In genomic region chr2:27409321-27410073, GRCh38 we compare ENCODE assay signal across 9 cellular contexts. TPM values are rescaled to one million over a fixed set of nuclear protein-coding genes. Genes with fewer than 3 reads are reported as not detected.
DNase-seq lines count a peak whose midpoint lies in the region; ATAC-seq, FAIRE-seq and TF ChIP-seq lines count a peak whose summit lies in the region.
"Had no signal": no experiment of that assay in that cellular context is flagged by ENCODE, and none has a peak within 500 bp of the region (broad histone marks: within the 10 kb centered on the region; RNA-seq: fewer than 3 reads in every experiment).

Gene PPM1G (minus strand): TSS chr2:27409591. CDS start chr2:27409422, 169 bp downstream.

- H3K9me3 ChIP-seq in kidney (ENCODE audit: control insufficient read depth in 1 of 2, low read length in 2 of 2) = no peaks in the 10 kb centered on the region

- peak within 1 kb of the TSS; percentile 81 to 95 for H3K4me3 ChIP-seq in kidney (ENCODE audit: low read length in 2 of 2)

- peak; percentile 91 for ATAC-seq in HG03432 (IDR thresholded peaks at IDR 0.05; ENCODE audit: unreplicated experiment)

- peak within 1 kb of the TSS; percentile 77 to 78 for H3K9ac ChIP-seq in kidney (ENCODE audit: low read length in 2 of 2)

- H3K36me3 ChIP-seq in kidney (ENCODE audit: control insufficient read depth in 1 of 2, insufficient read depth in 2 of 2, low read length in 2 of 2) = no peaks in the 10 kb centered on the region

- H3K27ac ChIP-seq in kidney (ENCODE audit: low read depth in 2 of 2, low read length in 2 of 2) = peak within 1 kb of the TSS; percentile 75 to 83

- peaks cover 7% of the 10 kb centered on the region in 2 donors for H3K4me1 ChIP-seq in kidney (ENCODE audit: control insufficient read depth in 1 of 2, insufficient read depth in 1 of 2, low read depth in 1 of 2, low read length in 2 of 2)

- intact Hi-C loops in kidney (cut with DNase I) = no loop called here

- peak; percentile 97 for DNase-seq in Ammon's horn (ENCODE audit: low spot score)
- DNase-seq in NCI-H510A (lab: John Stamatoyannopoulos, UW) = peak; percentile 93
- peak; percentile 93 for DNase-seq in activated CD4-positive, alpha-beta T cell treated with anti-CD3 and anti-CD28 coated beads for 1 hour
- DNase-seq in cerebellar nuclear complex (lab: John Stamatoyannopoulos, UW) = peak; percentile 44 to 77
- DNase-seq in kidney = peak; percentile 98
- DNase-seq in stimulated activated CD4-positive, alpha-beta T cell treated with anti-CD3 and anti-CD28 coated beads, Interleukin-15, amount 100 ng/mL, for 24 hours = peak; percentile 98

- no peak for TF ChIP-seq CTCF in kidney (IDR thresholded peaks at IDR 0.05; ENCODE audit: borderline replicate concordance, extremely low read depth, insufficient read depth)

- peak; percentile 96 for TF ChIP-seq POLR2A in GM19193 (IDR thresholded peaks at IDR 0.05; ENCODE audit: extremely low read depth, insufficient read depth, insufficient read length)

- no peak for FAIRE-seq in kidney (lab: Jason Lieb, UNC)
- FAIRE-seq: endometrium had no signal

RNA-seq across cellular contexts. Expression of gene PPM1G, which starts in this region (rescaled TPM):
- 60.7 TPM for total RNA-seq in kidney
- 50.7 TPM for polyA plus RNA-seq in kidney (ENCODE audit: insufficient read depth, low read depth, low replicate concordance)

Comparison
In these comparisons a context has a peak if more than half of its experiments do, and no peak if none do; other contexts are left out.
1. Peak in every context shown above with its lines: DNase-seq, ATAC-seq, H3K4me3 ChIP-seq and H3K27ac ChIP-seq.